29 cellular contexts compared by ENCODE assay signal in genomic region chr20:52993091-52993490, GRCh38. TPM values are rescaled to one million over a fixed set of nuclear protein-coding genes. Genes with fewer than 3 reads are reported as not detected.
DNase-seq lines count a peak whose midpoint lies in the region; ATAC-seq and TF ChIP-seq lines count a peak whose summit lies in the region.
"Had no signal": no experiment of that assay in that cellular context is flagged by ENCODE, and none has a peak within 500 bp of the region (broad histone marks: within the 10 kb centered on the region; RNA-seq: fewer than 3 reads in every experiment).

No MANE protein-coding gene starts in this region.

- H3K9me3 Mint-ChIP-seq in activated naive CD4-positive, alpha-beta T cell treated with anti-CD3 and anti-CD28 coated beads, Interleukin-2, amount 50 U/mL, for 72 hours = peaks cover 0 to 1% of the 10 kb centered on the region in 2 donors
- H3K9me3 Mint-ChIP-seq: activated CD8-positive, alpha-beta T cell treated with anti-CD3 and anti-CD28 coated beads for 36 hours; effector memory CD8-positive, alpha-beta T cell; memory B cell; stimulated activated naive CD8-positive, alpha-beta T cell treated with anti-CD3 and anti-CD28 coated beads, Interleukin-15, Interleukin-2, amounts not matched to agents 100 ng/mL and 50 ng/mL, for 24 hours had no signal

- H3K36me3 ChIP-seq in adipocyte (ENCODE audit: control insufficient read depth, insufficient read depth, low read length, severe bottlenecking) (no peaks in the 10 kb centered on the region), neuron (ENCODE audit: insufficient read depth, low read length) (no peaks in the 10 kb centered on the region), thyroid gland (no peaks in the 10 kb centered on the region)
- H3K36me3 ChIP-seq: adrenal gland, BLaER1, esophagus muscularis mucosa, upper lobe of left lung had no signal

- intact Hi-C loops in thyroid gland (cut with DNase I) = no loop called here

- H2AFZ ChIP-seq in neuron (ENCODE audit: low read depth, low read length) = peak overlapping the region; percentile 10

- no peak for TF ChIP-seq CTCF in thyroid gland (IDR thresholded peaks at IDR 0.05)

- H3K27me3 ChIP-seq in adipocyte (replicated peaks; ENCODE audit: control insufficient read depth, insufficient read depth, low read length) = no peaks in the 10 kb centered on the region
- H3K27me3 ChIP-seq in neuron (ENCODE audit: insufficient read depth, low read length) = no peaks in the 10 kb centered on the region
- H3K27me3 ChIP-seq in thyroid gland = no peaks in the 10 kb centered on the region
- H3K27me3 ChIP-seq: adrenal gland, BLaER1, upper lobe of left lung had no signal

- H3K27ac Mint-ChIP-seq in activated naive CD4-positive, alpha-beta T cell treated with anti-CD3 and anti-CD28 coated beads, Interleukin-2, amount 50 U/mL, for 72 hours = peak overlapping the region; percentile 59 to 83
- H3K27ac Mint-ChIP-seq: activated CD8-positive, alpha-beta T cell treated with anti-CD3 and anti-CD28 coated beads for 36 hours; effector memory CD8-positive, alpha-beta T cell; memory B cell; naive B cell; stimulated activated naive CD8-positive, alpha-beta T cell treated with anti-CD3 and anti-CD28 coated beads, Interleukin-15, Interleukin-2, amounts not matched to agents 100 ng/mL and 50 ng/mL, for 24 hours had no signal

- WGBS in thyroid gland, 2 donors = 30 to 32% methylated on average over 3 of the region's 3 CpGs

- H3K4me1 ChIP-seq in adipocyte (ENCODE audit: control insufficient read depth, insufficient read depth, low read length) (peaks cover 22% of the 10 kb centered on the region), neuron (ENCODE audit: insufficient read depth, low read length) (no peaks in the 10 kb centered on the region), thyroid gland (peaks cover 0 to 5% of the 10 kb centered on the region in 2 donors)
- H3K4me1 ChIP-seq: BLaER1, Caco-2 had no signal

- ATAC-seq in activated naive CD4-positive, alpha-beta T cell treated with anti-CD3 and anti-CD28 coated beads, Interleukin-2, amount 50 U/mL, for 72 hours = no peak
- ATAC-seq: activated CD8-positive, alpha-beta T cell treated with anti-CD3 and anti-CD28 coated beads for 36 hours; effector memory CD8-positive, alpha-beta T cell; K562 had no signal

- H3K9me3 ChIP-seq in adipocyte (ENCODE audit: control insufficient read depth, low read length) = no peaks in the 10 kb centered on the region
- no peaks in the 10 kb centered on the region for H3K9me3 ChIP-seq in neuron (ENCODE audit: low read length)
- H3K9me3 ChIP-seq in thyroid gland = no peaks in the 10 kb centered on the region
- H3K9me3 ChIP-seq: adrenal gland, BLaER1, Caco-2, esophagus muscularis mucosa, upper lobe of left lung had no signal

- H3K4me3 ChIP-seq in adipocyte (ENCODE audit: low read length) (peak overlapping the region; percentile 38), neuron (ENCODE audit: low read length) (no peak overlapping the region), thyroid gland (replicated peaks in 1 of 3) (no peak overlapping the region)
- H3K4me3 ChIP-seq: adrenal gland, BLaER1, coronary artery, esophagus muscularis mucosa, K562, upper lobe of left lung had no signal

- H3K9ac ChIP-seq in adipocyte (ENCODE audit: low read length) = peak overlapping the region; percentile 30
- H3K9ac ChIP-seq: BLaER1 had no signal

- DNase-seq in activated naive CD4-positive, alpha-beta T cell treated with anti-CD3 and anti-CD28 coated beads, Interleukin-2, amount 50 U/mL, for 72 hours (ENCODE audit: low spot score in 2 of 2) = no peak
- no peak for DNase-seq in activated naive CD4-positive, alpha-beta T cell treated with Interleukin-2 at 50 U/mL for 16 hours
- no peak for DNase-seq in adipocyte (ENCODE audit: low read depth)
- no peak for DNase-seq in thyroid gland
- no peak for DNase-seq in mesenteric fat pad (ENCODE audit: low spot score)
- DNase-seq in stimulated activated CD8-positive, alpha-beta memory T cell treated with anti-CD3 and anti-CD28 coated beads, Interleukin-4, amount 100 ng/mL, for 48 hours = no peak
- no peak for DNase-seq in DMS 273 (lab: John Stamatoyannopoulos, UW; ENCODE audit: unreplicated experiment)
- DNase-seq: activated CD8-positive, alpha-beta T cell treated with anti-CD3 and anti-CD28 coated beads for 36 hours; adrenal gland; Caco-2; DMS79 treated with DMSO at 0.1 percent for 48 hours; effector memory CD8-positive, alpha-beta T cell; kidney; MM.1S; naive B cell; NCI-H1436 treated with DMSO at 0.1 percent for 48 hours; NCI-H2107; SHP77 treated with DMSO at 0.1 percent for 48 hours; stimulated activated CD4-positive, alpha-beta T cell treated with anti-CD3 and anti-CD28 coated beads, Interleukin-15, amount 100 ng/mL, for 24 hours; T-helper 9 cell; upper lobe of left lung had no signal

- H3K36me3 Mint-ChIP-seq in activated naive CD4-positive, alpha-beta T cell treated with anti-CD3 and anti-CD28 coated beads, Interleukin-2, amount 50 U/mL, for 72 hours = peaks cover 15 to 42% of the 10 kb centered on the region in 2 donors
- H3K36me3 Mint-ChIP-seq: memory B cell, naive B cell had no signal

- peak overlapping the region; percentile 21 to 30 (median 26) for H3K27ac ChIP-seq in thyroid gland
- H3K27ac ChIP-seq: BLaER1 had no signal

- TF ChIP-seq POLR2A in thyroid gland (IDR thresholded peaks at IDR 0.05) = no peak

RNA-seq across cellular contexts. Expression of gene TSHZ2, which starts 20.9 kb away (rescaled TPM):
- total RNA-seq in activated naive CD4-positive, alpha-beta T cell treated with anti-CD3 and anti-CD28 coated beads, Interleukin-2, amount 50 U/mL, for 72 hours = 10 to 100 TPM; 31.4 to 91.0 TPM
- total RNA-seq in thyroid gland (10 to 100 TPM; 11.0 to 27.9 (median 14.0) TPM), mesenteric fat pad (60.5 TPM)
- total RNA-seq: NCI-H460 had no signal
